In genomic region chr15:90184119-90184785, GRCh38 we compare ENCODE assay signal across 8 cellular contexts. TPM values are rescaled to one million over a fixed set of nuclear protein-coding genes. Genes with fewer than 3 reads are reported as not detected.
DNase-seq lines count a peak whose midpoint lies in the region; ATAC-seq and TF ChIP-seq lines count a peak whose summit lies in the region.

No MANE protein-coding gene starts in this region.

- H3K27ac Mint-ChIP-seq in CD14-positive monocyte (peak overlapping the region in 4 of 7 donors; percentile 25 to 63 (median 38)), MCF 10A (ENCODE audit: low read depth, unreplicated experiment) (peak overlapping the region; percentile 89)

- H3K4me1 Mint-ChIP-seq in CD14-positive monocyte (peaks cover 54% of the 10 kb centered on the region), MCF 10A (ENCODE audit: insufficient read depth, unreplicated experiment) (peaks cover 22% of the 10 kb centered on the region)

- peaks cover 70% of the 10 kb centered on the region for H3K4me1 ChIP-seq in Panc1 (ENCODE audit: control insufficient read depth, insufficient read depth, low read length)

- BruUV-seq in Panc1 (replicated peaks; lab: Mats Ljungman, UMichigan) (no TSS peak), MCF 10A (replicated peaks; lab: Mats Ljungman, UMichigan) (TSS peak; percentile 37)

- H3K27ac ChIP-seq in Panc1 (ENCODE audit: low read length): peak overlapping the region; percentile 99

- H3K27me3 Mint-ChIP-seq in CD14-positive monocyte (ENCODE audit: low read depth in 3 of 3): peaks cover 3 to 9% (median 7%) of the 10 kb centered on the region in 3 donors
- H3K27me3 Mint-ChIP-seq in MCF 10A (ENCODE audit: insufficient read depth, unreplicated experiment): no peaks in the 10 kb centered on the region

- POLR2A ChIA-PET in Panc1 (lab: Charles Lee): interaction anchor here (0.6 to 1.7 kb wide), 5 partner anchors 11 to 1386 kb away, joined by 3 to 8 read pairs (median 5); partner anchors contain the start of gene SEMA4B
- POLR2A ChIA-PET in MCF 10A (lab: Yijun Ruan, JAX): interaction anchor here (0.5 to 4.7 kb wide), 21 partner anchors 8 to 466 kb away, joined by 3 to 68 read pairs (median 4); partner anchors contain the start of genes CIB1, GDPGP1, NGRN and SEMA4B

- peak; percentile 52 for TF ChIP-seq POLR2A in GM19099 (IDR thresholded peaks at IDR 0.05; ENCODE audit: extremely low read depth, insufficient read length, low read depth)

- DNase-seq in CD14-positive monocyte (ENCODE audit: low spot score) (no peak), Panc1 (ENCODE audit: low read depth, low spot score) (no peak), MCF 10A (ENCODE audit: unreplicated experiment) (peak; percentile 94), kidney epithelial cell (ENCODE audit: low read depth) (peak; percentile 63)
- DNase-seq in stimulated activated CD4-positive, alpha-beta T cell treated with anti-CD3 and anti-CD28 coated beads, Interleukin-12 subunit alpha, Interleukin-12 subunit beta, amount 100 ng/mL, for 48 hours (ENCODE audit: low read depth in 2 of 3, low spot score in 1 of 3): peak in 2 of 3 donors; percentile 6 to 23
- DNase-seq in activated CD8-positive, alpha-beta memory T cell treated with anti-CD3 and anti-CD28 coated beads, Interleukin-2, amount 50 U/mL, for 4 hours: no peak

- no peaks in the 10 kb centered on the region for H3K27me3 ChIP-seq in Panc1 (ENCODE audit: control insufficient read depth, insufficient read depth, low read length)
- H3K27me3 ChIP-seq in kidney epithelial cell (ENCODE audit: control insufficient read depth, insufficient read depth, low read length): no peaks in the 10 kb centered on the region

- ATAC-seq in HG03175 (IDR thresholded peaks at IDR 0.05; ENCODE audit: unreplicated experiment) (peak; percentile 40), Panc1 (peak; percentile 81)

- CTCF ChIA-PET in Panc1 (lab: Charles Lee): interaction anchor here (0.6 kb wide), 1 partner anchor 30 kb away, joined by 7 read pairs; no protein-coding TSS in a partner anchor
- CTCF ChIA-PET in MCF 10A (lab: Yijun Ruan, JAX): interaction anchor here (0.7 to 1.5 kb wide), 6 partner anchors 8 to 1893 kb away, joined by 3 to 5 read pairs (median 3); no protein-coding TSS in a partner anchor

- H3K9me3 ChIP-seq in Panc1 (ENCODE audit: control insufficient read depth, insufficient read depth, low read depth, low read length): no peaks in the 10 kb centered on the region

- in situ Hi-C loops in Panc1 (cut with HindIII; ENCODE audit: low pct_unique_long_range_greater_than_20kb, low sequenced_read_pairs): no loop called here

- peak overlapping the region; percentile 49 to 82 for H3K4me3 ChIP-seq in Panc1 (ENCODE audit: low read depth in 2 of 2, low read length in 2 of 2)
- peak overlapping the region; percentile 74 for H3K4me3 ChIP-seq in kidney epithelial cell (ENCODE audit: low read depth, low read length)

- H3K36me3 ChIP-seq in Panc1 (ENCODE audit: control insufficient read depth, insufficient read depth, low read length) (no peaks in the 10 kb centered on the region), kidney epithelial cell (ENCODE audit: control insufficient read depth, insufficient read depth, low read length) (no peaks in the 10 kb centered on the region)

- peaks cover 3% of the 10 kb centered on the region in 2 donors for H3K36me3 Mint-ChIP-seq in CD14-positive monocyte
- H3K36me3 Mint-ChIP-seq in MCF 10A (ENCODE audit: insufficient read depth, unreplicated experiment): peaks cover 11% of the 10 kb centered on the region

- intact Hi-C loops in CD14-positive monocyte (cut with micrococcal nuclease) (no loop called here), Panc1 (cut with micrococcal nuclease; ENCODE audit: unreplicated experiment) (no loop called here), MCF 10A (cut with micrococcal nuclease) (loop anchor here (2.0 kb wide), 1 partner anchor 29 kb away; no protein-coding TSS in a partner anchor)

- H3K4me3 Mint-ChIP-seq in CD14-positive monocyte: peak overlapping the region; percentile 71 to 72
- peak overlapping the region; percentile 88 for H3K4me3 Mint-ChIP-seq in MCF 10A (ENCODE audit: unreplicated experiment)

- H3K9me3 Mint-ChIP-seq in CD14-positive monocyte (peaks cover 0 to 6% (median 0%) of the 10 kb centered on the region in 7 donors), MCF 10A (ENCODE audit: unreplicated experiment) (no peaks in the 10 kb centered on the region)

- TF ChIP-seq CTCF in CD14-positive monocyte (IDR thresholded peaks at IDR 0.05) (no peak), Panc1 (IDR thresholded peaks at IDR 0.05) (no peak), MCF 10A (IDR thresholded peaks at IDR 0.05; ENCODE audit: unreplicated experiment) (no peak), kidney epithelial cell (IDR thresholded peaks at IDR 0.05; ENCODE audit: insufficient read depth, low read length, poor library complexity, severe bottlenecking) (peak; percentile 5)

RNA-seq across cellular contexts. Expression of gene SEMA4B, which starts 16.9 kb away (rescaled TPM):
- 10 to 100 TPM; 13.2 to 22.0 TPM for polyA plus RNA-seq in CD14-positive monocyte
- total RNA-seq in Panc1 (2021; ENCODE audit: unreplicated experiment) (600 TPM), MCF 10A (2022) (38.6 and 46.4 TPM in 2 replicates), kidney epithelial cell (44.2 and 51.2 TPM in 2 replicates)
- 1,018 TPM for polyA plus RNA-seq in Panc1 (2012; ENCODE audit: insufficient read length)

RNA-seq across cellular contexts. Expression of gene CIB1, which starts 49.5 kb away (rescaled TPM):
- polyA plus RNA-seq in CD14-positive monocyte: 100 to 1,000 TPM; 169 to 197 TPM
- total RNA-seq in Panc1 (2021; ENCODE audit: unreplicated experiment) (193 TPM), MCF 10A (2022) (45.6 and 50.5 TPM in 2 replicates), kidney epithelial cell (33.6 and 38.1 TPM in 2 replicates)
- 352 TPM for polyA plus RNA-seq in Panc1 (2012; ENCODE audit: insufficient read length)

RNA-seq across cellular contexts. Expression of gene GDPGP1, which starts 49.8 kb away (rescaled TPM):
- polyA plus RNA-seq in CD14-positive monocyte: under 1 TPM; 0.53 to 0.91 TPM
- total RNA-seq in Panc1 (2021; ENCODE audit: unreplicated experiment) (22.8 TPM), MCF 10A (2022) (3.4 and 6.6 TPM in 2 replicates), kidney epithelial cell (8.1 and 11.0 TPM in 2 replicates)
- polyA plus RNA-seq in Panc1 (2012; ENCODE audit: insufficient read length): 11.7 TPM

Comparison
In these comparisons a context has a peak if more than half of its experiments do, and no peak if none do; other contexts are left out.
1. DNase-seq: peak in MCF 10A (single experiment), kidney epithelial cell (single experiment) and stimulated activated CD4-positive, alpha-beta T cell treated with anti-CD3 and anti-CD28 coated beads, Interleukin-12 subunit alpha, Interleukin-12 subunit beta, amount 100 ng/mL, for 48 hours (2 of 3); none in CD14-positive monocyte (single experiment), Panc1 (single experiment) and activated CD8-positive, alpha-beta memory T cell treated with anti-CD3 and anti-CD28 coated beads, Interleukin-2, amount 50 U/mL, for 4 hours (single experiment).
2. RNA of gene SEMA4B, which starts 16.9 kb away (total RNA-seq): 600 TPM in Panc1 (single experiment); 44.2 to 51.2 TPM in kidney epithelial cell and 38.6 to 46.4 TPM in MCF 10A; every median in the first group is over 10 times any median in the second.